12 cellular contexts compared by ENCODE assay signal in genomic region chr12:46556820-46557524, GRCh38.
A peak's percentile ranks its signal among the peaks of the same experiment; 100 is the strongest.
DNase-seq lines count a peak whose midpoint lies in the region; ATAC-seq, FAIRE-seq and TF ChIP-seq lines count a peak whose summit lies in the region.
"Had no signal": no experiment of that assay in that cellular context is flagged by ENCODE, and none has a peak within 500 bp of the region (broad histone marks: within the 10 kb centered on the region; RNA-seq: fewer than 3 reads in every experiment).

No MANE protein-coding gene starts in this region.

- intact Hi-C loops in A673 (cut with micrococcal nuclease; ENCODE audit: unreplicated experiment): loop anchor here (5.0 kb wide), 1 partner anchor 170 kb away; no protein-coding TSS in a partner anchor

- no peak overlapping the region for H2AFZ ChIP-seq in mesenchymal stem cell (ENCODE audit: low read depth, low read length)

- no peak for TF ChIP-seq CTCF in A673 (conservative IDR thresholded peaks at IDR 0.05; ENCODE audit: low read depth, low read length)

- H3K9ac ChIP-seq in mesenchymal stem cell (ENCODE audit: low read length): peak overlapping the region; percentile 74

- no peaks in the 10 kb centered on the region for H3K9me3 ChIP-seq in A673 (ENCODE audit: low read depth, low read length, poor library complexity, severe bottlenecking)
- H3K9me3 ChIP-seq in mesenchymal stem cell (ENCODE audit: control insufficient read depth, low read length): no peaks in the 10 kb centered on the region
- H3K9me3 ChIP-seq: upper lobe of right lung had no signal

- no peak overlapping the region for H4K91ac ChIP-seq in mesenchymal stem cell (ENCODE audit: low read length)

- peaks cover 3% of the 10 kb centered on the region for H3K79me1 ChIP-seq in mesenchymal stem cell (replicated peaks; ENCODE audit: low read length, poor library complexity, severe bottlenecking)

- TF ChIP-seq POLR2A in H54 (IDR thresholded peaks at IDR 0.05; ENCODE audit: low read depth, low read length): no peak

- no peak overlapping the region for H4K8ac ChIP-seq in mesenchymal stem cell (ENCODE audit: low read length)

- no peak overlapping the region for H3K4me2 ChIP-seq in mesenchymal stem cell (ENCODE audit: low read length, poor library complexity, severe bottlenecking)

- POLR2A ChIA-PET in A673 (lab: Charles Lee; ENCODE audit: low non-redundant PET): no interaction called here

- no peaks in the 10 kb centered on the region for H3K27me3 ChIP-seq in A673 (replicated peaks; ENCODE audit: insufficient read depth, low read depth, low read length, poor library complexity)
- no peaks in the 10 kb centered on the region for H3K27me3 ChIP-seq in mesenchymal stem cell (ENCODE audit: control insufficient read depth in 1 of 2, insufficient read depth in 1 of 2, low read length in 2 of 2)
- H3K27me3 ChIP-seq: upper lobe of right lung had no signal

- no TSS peak for BruUV-seq in A673 (replicated peaks; lab: Mats Ljungman, UMichigan)

- H2BK12ac ChIP-seq in mesenchymal stem cell (ENCODE audit: low read length in 2 of 2): no peak overlapping the region

- H3K36me3 ChIP-seq in A673 (ENCODE audit: insufficient read depth, low read length, poor library complexity, severe bottlenecking) (no peaks in the 10 kb centered on the region), mesenchymal stem cell (ENCODE audit: control insufficient read depth in 1 of 2, insufficient read depth in 2 of 2, low read depth in 1 of 2, low read length in 2 of 2) (no peaks in the 10 kb centered on the region)
- H3K36me3 ChIP-seq: upper lobe of right lung had no signal

- H2BK15ac ChIP-seq in mesenchymal stem cell (ENCODE audit: low read depth, poor library complexity, severe bottlenecking): no peak overlapping the region

- no peak overlapping the region for H2BK5ac ChIP-seq in mesenchymal stem cell (ENCODE audit: low read depth, low read length, poor library complexity, severe bottlenecking)

- H3K4ac ChIP-seq in mesenchymal stem cell (ENCODE audit: low read depth in 1 of 2, low read length in 2 of 2): no peak overlapping the region

- H3K14ac ChIP-seq in mesenchymal stem cell (ENCODE audit: low read length in 2 of 2): no peak overlapping the region

- H3K23ac ChIP-seq in mesenchymal stem cell (ENCODE audit: low read length in 2 of 2): no peak overlapping the region

- H3K4me1 ChIP-seq in A673 (ENCODE audit: insufficient read depth, low read length, poor library complexity, severe bottlenecking) (peaks cover 73% of the 10 kb centered on the region), mesenchymal stem cell (ENCODE audit: control insufficient read depth, insufficient read depth, low read depth, low read length) (peaks cover 1% of the 10 kb centered on the region)
- H3K4me1 ChIP-seq: upper lobe of right lung had no signal

- peak overlapping the region in 1 of 2 experiments; percentile 28 for H3K18ac ChIP-seq in mesenchymal stem cell (ENCODE audit: low read depth in 1 of 2, low read length in 2 of 2)

- peak; percentile 97 for FAIRE-seq in H54 (lab: Jason Lieb, UNC)

- H3K4me3 ChIP-seq in A673 (ENCODE audit: low read depth, low read length, poor library complexity, severe bottlenecking): no peak overlapping the region
- peak overlapping the region in 1 of 2 experiments; percentile 34 for H3K4me3 ChIP-seq in mesenchymal stem cell (ENCODE audit: insufficient read depth in 1 of 2, low read depth in 1 of 2, low read length in 2 of 2)
- H3K4me3 ChIP-seq: upper lobe of right lung had no signal

- DNase-seq in A673 (ENCODE audit: low spot score) (no peak), H54 (ENCODE audit: insufficient read length, low spot score) (no peak), amniotic stem cell (lab: John Stamatoyannopoulos, UW) (peak; percentile 67), mesenchymal stem cell (peak; percentile 78), GDM1 (lab: John Stamatoyannopoulos, UW) (no peak), occipital lobe (lab: John Stamatoyannopoulos, UW) (no peak)
- DNase-seq: left colon, NCI-H510A, upper lobe of right lung had no signal

- WGBS in mesenchymal stem cell: 83% methylated on average over 1 of the region's 6 CpGs

- CTCF ChIA-PET in A673 (lab: Charles Lee): no interaction called here

- ATAC-seq in GM19351 (IDR thresholded peaks at IDR 0.05; ENCODE audit: unreplicated experiment): no peak
- ATAC-seq in GM18858 (IDR thresholded peaks at IDR 0.05; ENCODE audit: unreplicated experiment): no peak
- ATAC-seq: left colon had no signal

- no peak overlapping the region for H2BK120ac ChIP-seq in mesenchymal stem cell (ENCODE audit: low read depth, low read length)

- no peak overlapping the region for H2AK5ac ChIP-seq in mesenchymal stem cell (ENCODE audit: low read length, severe bottlenecking)

- peak overlapping the region; percentile 69 for H3K27ac ChIP-seq in A673 (ENCODE audit: low read depth, low read length, poor library complexity, severe bottlenecking)
- peak overlapping the region; percentile 16 for H3K27ac ChIP-seq in mesenchymal stem cell (ENCODE audit: low read length, poor library complexity, severe bottlenecking)
- H3K27ac ChIP-seq: upper lobe of right lung, VCaP had no signal

Comparison
In these comparisons a context has a peak if more than half of its experiments do, and no peak if none do; other contexts are left out.
1. DNase-seq: peak in amniotic stem cell (single experiment) and mesenchymal stem cell (single experiment); none in A673 (single experiment), H54 (single experiment), GDM1 (single experiment) and occipital lobe (single experiment).